Comparison of ENCODE assay signal across 2 cellular contexts in the genomic region with DNA sequence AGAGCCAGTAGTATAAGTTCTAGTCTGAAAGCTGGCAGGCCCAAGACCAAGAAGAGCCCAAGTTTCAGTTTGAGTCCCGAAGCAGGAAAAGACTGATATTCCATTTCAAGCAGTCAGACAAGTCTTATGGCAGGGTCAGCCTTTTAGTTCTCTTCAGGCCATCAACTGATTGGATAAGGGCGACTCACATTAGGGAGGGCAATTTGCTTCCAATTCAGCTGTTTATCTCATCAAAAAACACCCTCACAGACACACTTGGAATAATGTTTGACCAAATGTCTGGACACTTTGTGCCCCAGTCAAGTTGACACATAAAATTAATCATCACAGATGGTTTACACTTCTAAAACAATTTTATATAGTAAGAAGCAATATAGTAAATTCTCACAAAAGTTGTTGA.
TF ChIP-seq lines count a peak whose summit lies in the region.

No MANE protein-coding gene starts in this region.

TF ChIP-seq in A549, 52 proteins besides CTCF, POLR2A, EP300 and RAD21:
- TF ChIP-seq CEBPB (IDR thresholded peaks at IDR 0.05), result no peak
- TF ChIP-seq POLR2AphosphoS2 (conservative IDR thresholded peaks at IDR 0.05; ENCODE audit: low read length), result no peak
- no peak for TF ChIP-seq CBX2 (IDR thresholded peaks at IDR 0.05; ENCODE audit: borderline replicate concordance, low read depth)
- TF ChIP-seq NPAS2 (CRISPR knock-in tag; IDR thresholded peaks at IDR 0.05; ENCODE audit: borderline replicate concordance), result no peak
- no peak for TF ChIP-seq PHF8 (IDR thresholded peaks at IDR 0.05; ENCODE audit: borderline replicate concordance, low read depth)
- TF ChIP-seq CBX8 (IDR thresholded peaks at IDR 0.05), result no peak
- TF ChIP-seq FOSB (CRISPR knock-in tag; IDR thresholded peaks at IDR 0.05), result no peak
- TF ChIP-seq, protein P1, sequence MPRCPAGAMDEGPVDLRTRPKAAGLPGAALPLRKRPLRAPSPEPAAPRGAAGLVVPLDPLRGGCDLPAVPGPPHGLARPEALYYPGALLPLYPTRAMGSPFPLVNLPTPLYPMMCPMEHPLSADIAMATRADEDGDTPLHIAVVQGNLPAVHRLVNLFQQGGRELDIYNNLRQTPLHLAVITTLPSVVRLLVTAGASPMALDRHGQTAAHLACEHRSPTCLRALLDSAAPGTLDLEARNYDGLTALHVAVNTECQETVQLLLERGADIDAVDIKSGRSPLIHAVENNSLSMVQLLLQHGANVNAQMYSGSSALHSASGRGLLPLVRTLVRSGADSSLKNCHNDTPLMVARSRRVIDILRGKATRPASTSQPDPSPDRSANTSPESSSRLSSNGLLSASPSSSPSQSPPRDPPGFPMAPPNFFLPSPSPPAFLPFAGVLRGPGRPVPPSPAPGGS (IDR thresholded peaks at IDR 0.05), result no peak
- no peak for TF ChIP-seq ZFP36 (IDR thresholded peaks at IDR 0.05; ENCODE audit: borderline replicate concordance, partially characterized antibody)
- TF ChIP-seq EHMT2 (IDR thresholded peaks at IDR 0.05; ENCODE audit: low read depth), result no peak
- TF ChIP-seq HOXA7 (CRISPR knock-in tag; IDR thresholded peaks at IDR 0.05), result no peak
- TF ChIP-seq ZC3H11A (IDR thresholded peaks at IDR 0.05), result no peak
- TF ChIP-seq CHD4 (IDR thresholded peaks at IDR 0.05; ENCODE audit: borderline replicate concordance), result no peak
- TF ChIP-seq RARB (CRISPR knock-in tag; IDR thresholded peaks at IDR 0.05), result no peak
- no peak for TF ChIP-seq BHLHE40 (IDR thresholded peaks at IDR 0.05; ENCODE audit: low read depth, low read length)
- TF ChIP-seq HDAC2 (IDR thresholded peaks at IDR 0.05), result no peak
- no peak for TF ChIP-seq ELK1 (IDR thresholded peaks at IDR 0.05; ENCODE audit: low read depth, low read length)
- TF ChIP-seq GATA3 (IDR thresholded peaks at IDR 0.05; ENCODE audit: borderline replicate concordance), result no peak

TF ChIP-seq in IMR-90, 13 proteins besides CTCF, POLR2A, EP300 and RAD21:
- no peak for TF ChIP-seq MAZ (IDR thresholded peaks at IDR 0.05; ENCODE audit: borderline replicate concordance, low read depth, low read length)
- no peak for TF ChIP-seq BHLHE40 (IDR thresholded peaks at IDR 0.05; ENCODE audit: low read depth, low read length)
- no peak for TF ChIP-seq USF2 (IDR thresholded peaks at IDR 0.05; ENCODE audit: low read depth, low read length)
- no peak for TF ChIP-seq SMC3 (IDR thresholded peaks at IDR 0.05; ENCODE audit: low read depth, low read length)
- TF ChIP-seq RFX5 (IDR thresholded peaks at IDR 0.05; ENCODE audit: low read depth, low read length), result no peak
- no peak for TF ChIP-seq MXI1 (IDR thresholded peaks at IDR 0.05; ENCODE audit: borderline replicate concordance, low read depth, low read length)
- no peak for TF ChIP-seq RCOR1 (IDR thresholded peaks at IDR 0.05; ENCODE audit: insufficient replicate concordance, low read length)
- no peak for TF ChIP-seq CEBPB (IDR thresholded peaks at IDR 0.05; ENCODE audit: low read depth, low read length)
- TF ChIP-seq CHD1 (IDR thresholded peaks at IDR 0.05; ENCODE audit: low read depth, low read length), result no peak
